Comparison of ENCODE assay signal across 14 cellular contexts in the genomic region with DNA sequence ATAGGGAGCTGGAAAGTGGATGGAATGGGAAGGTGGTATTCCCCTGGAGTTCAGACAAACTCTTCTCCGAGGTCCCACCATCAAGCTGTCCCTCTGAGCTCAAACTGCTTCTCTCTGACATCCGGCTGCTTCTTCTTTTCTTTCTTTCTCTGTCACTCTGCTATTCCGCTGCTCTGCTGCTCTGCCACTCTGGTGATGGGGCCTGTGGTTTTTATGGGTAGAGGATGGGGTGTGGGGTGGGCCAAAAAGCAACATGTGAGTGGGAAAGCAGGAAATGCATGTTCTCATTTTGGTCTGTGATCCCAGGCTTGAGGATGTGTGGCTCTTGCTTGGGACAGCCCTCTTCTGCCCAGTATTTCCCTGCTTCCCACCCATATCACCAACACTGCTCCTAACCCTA. TPM values are rescaled to one million over a fixed set of nuclear protein-coding genes. Genes with fewer than 3 reads are reported as not detected.
A peak's percentile ranks its signal among the peaks of the same experiment; 100 is the strongest.
DNase-seq lines count a peak whose midpoint lies in the region; ATAC-seq and TF ChIP-seq lines count a peak whose summit lies in the region.
"Had no signal": no experiment of that assay in that cellular context is flagged by ENCODE, and none has a peak within 500 bp of the region (broad histone marks: within the 10 kb centered on the region; RNA-seq: fewer than 3 reads in every experiment).

No MANE protein-coding gene starts in this region.

- intact Hi-C loops in left ventricle myocardium superior (cut with micrococcal nuclease) = no loop called here

- no peak for ATAC-seq in HG03280 (IDR thresholded peaks at IDR 0.05; ENCODE audit: unreplicated experiment)
- ATAC-seq in left ventricle myocardium superior = no peak
- ATAC-seq: Panc1 had no signal

- peak; percentile 28 for TF ChIP-seq POLR2A in GM18526 (IDR thresholded peaks at IDR 0.05; ENCODE audit: extremely low read depth, insufficient read length)

- DNase-seq in T follicular helper cell (ENCODE audit: low read depth) (peak; percentile 23), NCI-H187 (lab: John Stamatoyannopoulos, UW) (no peak), COR-L47 (lab: John Stamatoyannopoulos, UW) (no peak), left ventricle myocardium superior (no peak)
- peak in 3 of 4 experiments; percentile 5 to 15 (median 6) for DNase-seq in activated naive CD4-positive, alpha-beta T cell (lab: John Stamatoyannopoulos, UW)
- DNase-seq in stimulated activated CD4-positive, alpha-beta T cell treated with anti-CD3 and anti-CD28 coated beads, Interleukin-1b, Interleukin-23, amount 100 ng/mL, for 48 hours = peak; percentile 45
- DNase-seq: Calu3, uterus had no signal

RNA-seq across cellular contexts. Expression of gene CLECL1, which starts 30.7 kb away (rescaled TPM):
- total RNA-seq in left ventricle myocardium superior = not detected
- total RNA-seq: Calu3, endothelial cell of umbilical vein, HT1080, right atrium auricular region had no signal

RNA-seq across cellular contexts. Expression of gene CLEC2D, which starts 32.7 kb away (rescaled TPM):
- total RNA-seq in left ventricle myocardium superior = 4.2 TPM

RNA-seq across cellular contexts. Expression of gene CD69, which starts 58.5 kb away (rescaled TPM):
- 1.1 TPM for total RNA-seq in left ventricle myocardium superior

Comparison
In these comparisons a context has a peak if more than half of its experiments do, and no peak if none do; other contexts are left out.
1. DNase-seq: peak in T follicular helper cell (single experiment), activated naive CD4-positive, alpha-beta T cell (3 of 4) and stimulated activated CD4-positive, alpha-beta T cell treated with anti-CD3 and anti-CD28 coated beads, Interleukin-1b, Interleukin-23, amount 100 ng/mL, for 48 hours (single experiment); none in NCI-H187 (0 of 2), COR-L47 (single experiment) and left ventricle myocardium superior (single experiment).